2 cellular contexts compared by ENCODE assay signal in the genomic region with DNA sequence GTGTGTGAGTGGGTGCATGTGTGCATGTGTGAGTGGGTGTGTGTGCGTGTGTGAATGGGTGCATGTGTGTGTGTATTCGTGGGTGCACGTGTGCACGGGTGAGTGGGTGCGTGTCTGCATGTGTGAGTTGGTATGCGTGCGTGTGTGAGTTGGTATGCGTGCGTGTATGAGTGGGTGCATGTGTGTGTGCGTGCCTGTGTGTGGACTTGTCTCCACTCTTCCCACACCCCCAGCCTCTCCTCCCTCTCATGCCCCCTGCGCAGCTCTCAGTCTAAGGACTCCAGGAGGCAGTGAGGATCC.
TF ChIP-seq lines count a peak whose summit lies in the region.

No MANE protein-coding gene starts in this region.

TF ChIP-seq in GM12878, 131 proteins besides CTCF, POLR2A, EP300 and RAD21:
- TF ChIP-seq TCF3 (IDR thresholded peaks at IDR 0.05; ENCODE audit: borderline replicate concordance, insufficient read depth, low read depth, low read length), result 0 out of 2 replicates have a peak, but pooled peaks have one; percentile 26
- TF ChIP-seq, protein P1, sequence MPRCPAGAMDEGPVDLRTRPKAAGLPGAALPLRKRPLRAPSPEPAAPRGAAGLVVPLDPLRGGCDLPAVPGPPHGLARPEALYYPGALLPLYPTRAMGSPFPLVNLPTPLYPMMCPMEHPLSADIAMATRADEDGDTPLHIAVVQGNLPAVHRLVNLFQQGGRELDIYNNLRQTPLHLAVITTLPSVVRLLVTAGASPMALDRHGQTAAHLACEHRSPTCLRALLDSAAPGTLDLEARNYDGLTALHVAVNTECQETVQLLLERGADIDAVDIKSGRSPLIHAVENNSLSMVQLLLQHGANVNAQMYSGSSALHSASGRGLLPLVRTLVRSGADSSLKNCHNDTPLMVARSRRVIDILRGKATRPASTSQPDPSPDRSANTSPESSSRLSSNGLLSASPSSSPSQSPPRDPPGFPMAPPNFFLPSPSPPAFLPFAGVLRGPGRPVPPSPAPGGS (IDR thresholded peaks at IDR 0.05; ENCODE audit: borderline replicate concordance, insufficient read depth, low read depth, low read length, poor library complexity, severe bottlenecking), result peak; percentile 13
- no peak for TF ChIP-seq YBX1 (IDR thresholded peaks at IDR 0.05)
- TF ChIP-seq, protein P2, sequence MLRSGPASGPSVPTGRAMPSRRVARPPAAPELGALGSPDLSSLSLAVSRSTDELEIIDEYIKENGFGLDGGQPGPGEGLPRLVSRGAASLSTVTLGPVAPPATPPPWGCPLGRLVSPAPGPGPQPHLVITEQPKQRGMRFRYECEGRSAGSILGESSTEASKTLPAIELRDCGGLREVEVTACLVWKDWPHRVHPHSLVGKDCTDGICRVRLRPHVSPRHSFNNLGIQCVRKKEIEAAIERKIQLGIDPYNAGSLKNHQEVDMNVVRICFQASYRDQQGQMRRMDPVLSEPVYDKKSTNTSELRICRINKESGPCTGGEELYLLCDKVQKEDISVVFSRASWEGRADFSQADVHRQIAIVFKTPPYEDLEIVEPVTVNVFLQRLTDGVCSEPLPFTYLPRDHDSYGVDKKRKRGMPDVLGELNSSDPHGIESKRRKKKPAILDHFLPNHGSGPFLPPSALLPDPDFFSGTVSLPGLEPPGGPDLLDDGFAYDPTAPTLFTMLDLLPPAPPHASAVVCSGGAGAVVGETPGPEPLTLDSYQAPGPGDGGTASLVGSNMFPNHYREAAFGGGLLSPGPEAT (IDR thresholded peaks at IDR 0.05; ENCODE audit: low read depth), result no peak
- TF ChIP-seq, protein P3, sequence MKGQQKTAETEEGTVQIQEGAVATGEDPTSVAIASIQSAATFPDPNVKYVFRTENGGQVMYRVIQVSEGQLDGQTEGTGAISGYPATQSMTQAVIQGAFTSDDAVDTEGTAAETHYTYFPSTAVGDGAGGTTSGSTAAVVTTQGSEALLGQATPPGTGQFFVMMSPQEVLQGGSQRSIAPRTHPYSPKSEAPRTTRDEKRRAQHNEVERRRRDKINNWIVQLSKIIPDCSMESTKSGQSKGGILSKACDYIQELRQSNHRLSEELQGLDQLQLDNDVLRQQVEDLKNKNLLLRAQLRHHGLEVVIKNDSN (IDR thresholded peaks at IDR 0.05; ENCODE audit: borderline replicate concordance, extremely low read length, insufficient read depth, low read depth, low read length), result no peak
- TF ChIP-seq NR2C1 (IDR thresholded peaks at IDR 0.05), result no peak
- no peak for TF ChIP-seq NRF1 (conservative IDR thresholded peaks at IDR 0.05; ENCODE audit: low read depth, low read length)
TF ChIP-seq in GM12878: peak in this region for 2.

TF ChIP-seq in HepG2, 621 proteins besides CTCF, POLR2A, EP300 and RAD21:
- 0 out of 2 replicates have a peak, but pooled peaks have one; percentile 16 for TF ChIP-seq GABPA (IDR thresholded peaks at IDR 0.05; ENCODE audit: low read depth, low read length)
- TF ChIP-seq GABPA (CRISPR knock-in tag; IDR thresholded peaks at IDR 0.05; ENCODE audit: low read depth), result no peak
- TF ChIP-seq, protein P4, sequence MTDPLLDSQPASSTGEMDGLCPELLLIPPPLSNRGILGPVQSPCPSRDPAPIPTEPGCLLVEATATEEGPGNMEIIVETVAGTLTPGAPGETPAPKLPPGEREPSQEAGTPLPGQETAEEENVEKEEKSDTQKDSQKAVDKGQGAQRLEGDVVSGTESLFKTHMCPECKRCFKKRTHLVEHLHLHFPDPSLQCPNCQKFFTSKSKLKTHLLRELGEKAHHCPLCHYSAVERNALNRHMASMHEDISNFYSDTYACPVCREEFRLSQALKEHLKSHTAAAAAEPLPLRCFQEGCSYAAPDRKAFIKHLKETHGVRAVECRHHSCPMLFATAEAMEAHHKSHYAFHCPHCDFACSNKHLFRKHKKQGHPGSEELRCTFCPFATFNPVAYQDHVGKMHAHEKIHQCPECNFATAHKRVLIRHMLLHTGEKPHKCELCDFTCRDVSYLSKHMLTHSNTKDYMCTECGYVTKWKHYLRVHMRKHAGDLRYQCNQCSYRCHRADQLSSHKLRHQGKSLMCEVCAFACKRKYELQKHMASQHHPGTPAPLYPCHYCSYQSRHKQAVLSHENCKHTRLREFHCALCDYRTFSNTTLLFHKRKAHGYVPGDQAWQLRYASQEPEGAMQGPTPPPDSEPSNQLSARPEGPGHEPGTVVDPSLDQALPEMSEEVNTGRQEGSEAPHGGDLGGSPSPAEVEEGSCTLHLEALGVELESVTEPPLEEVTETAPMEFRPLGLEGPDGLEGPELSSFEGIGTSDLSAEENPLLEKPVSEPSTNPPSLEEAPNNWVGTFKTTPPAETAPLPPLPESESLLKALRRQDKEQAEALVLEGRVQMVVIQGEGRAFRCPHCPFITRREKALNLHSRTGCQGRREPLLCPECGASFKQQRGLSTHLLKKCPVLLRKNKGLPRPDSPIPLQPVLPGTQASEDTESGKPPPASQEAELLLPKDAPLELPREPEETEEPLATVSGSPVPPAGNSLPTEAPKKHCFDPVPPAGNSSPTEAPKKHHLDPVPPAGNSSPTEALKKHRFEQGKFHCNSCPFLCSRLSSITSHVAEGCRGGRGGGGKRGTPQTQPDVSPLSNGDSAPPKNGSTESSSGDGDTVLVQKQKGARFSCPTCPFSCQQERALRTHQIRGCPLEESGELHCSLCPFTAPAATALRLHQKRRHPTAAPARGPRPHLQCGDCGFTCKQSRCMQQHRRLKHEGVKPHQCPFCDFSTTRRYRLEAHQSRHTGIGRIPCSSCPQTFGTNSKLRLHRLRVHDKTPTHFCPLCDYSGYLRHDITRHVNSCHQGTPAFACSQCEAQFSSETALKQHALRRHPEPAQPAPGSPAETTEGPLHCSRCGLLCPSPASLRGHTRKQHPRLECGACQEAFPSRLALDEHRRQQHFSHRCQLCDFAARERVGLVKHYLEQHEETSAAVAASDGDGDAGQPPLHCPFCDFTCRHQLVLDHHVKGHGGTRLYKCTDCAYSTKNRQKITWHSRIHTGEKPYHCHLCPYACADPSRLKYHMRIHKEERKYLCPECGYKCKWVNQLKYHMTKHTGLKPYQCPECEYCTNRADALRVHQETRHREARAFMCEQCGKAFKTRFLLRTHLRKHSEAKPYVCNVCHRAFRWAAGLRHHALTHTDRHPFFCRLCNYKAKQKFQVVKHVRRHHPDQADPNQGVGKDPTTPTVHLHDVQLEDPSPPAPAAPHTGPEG (CRISPR knock-in tag; IDR thresholded peaks at IDR 0.05), result no peak
- TF ChIP-seq, protein P5, sequence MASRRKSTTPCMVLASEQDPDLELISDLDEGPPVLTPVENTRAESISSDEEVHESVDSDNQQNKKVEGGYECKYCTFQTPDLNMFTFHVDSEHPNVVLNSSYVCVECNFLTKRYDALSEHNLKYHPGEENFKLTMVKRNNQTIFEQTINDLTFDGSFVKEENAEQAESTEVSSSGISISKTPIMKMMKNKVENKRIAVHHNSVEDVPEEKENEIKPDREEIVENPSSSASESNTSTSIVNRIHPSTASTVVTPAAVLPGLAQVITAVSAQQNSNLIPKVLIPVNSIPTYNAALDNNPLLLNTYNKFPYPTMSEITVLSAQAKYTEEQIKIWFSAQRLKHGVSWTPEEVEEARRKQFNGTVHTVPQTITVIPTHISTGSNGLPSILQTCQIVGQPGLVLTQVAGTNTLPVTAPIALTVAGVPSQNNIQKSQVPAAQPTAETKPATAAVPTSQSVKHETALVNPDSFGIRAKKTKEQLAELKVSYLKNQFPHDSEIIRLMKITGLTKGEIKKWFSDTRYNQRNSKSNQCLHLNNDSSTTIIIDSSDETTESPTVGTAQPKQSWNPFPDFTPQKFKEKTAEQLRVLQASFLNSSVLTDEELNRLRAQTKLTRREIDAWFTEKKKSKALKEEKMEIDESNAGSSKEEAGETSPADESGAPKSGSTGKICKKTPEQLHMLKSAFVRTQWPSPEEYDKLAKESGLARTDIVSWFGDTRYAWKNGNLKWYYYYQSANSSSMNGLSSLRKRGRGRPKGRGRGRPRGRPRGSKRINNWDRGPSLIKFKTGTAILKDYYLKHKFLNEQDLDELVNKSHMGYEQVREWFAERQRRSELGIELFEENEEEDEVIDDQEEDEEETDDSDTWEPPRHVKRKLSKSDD (CRISPR knock-in tag; IDR thresholded peaks at IDR 0.05; ENCODE audit: low read depth), result peak; percentile 10; the same call in 1 of the 2 replicates
- no peak for TF ChIP-seq ZNF629 (CRISPR knock-in tag; conservative IDR thresholded peaks at IDR 0.05)
TF ChIP-seq in HepG2: peak in this region for 2.
